Comparison of ENCODE assay signal across 9 cellular contexts in genomic region chr14:68734231-68734732, GRCh38. TPM values are rescaled to one million over a fixed set of nuclear protein-coding genes. Genes with fewer than 3 reads are reported as not detected.
DNase-seq lines count a peak whose midpoint lies in the region; ATAC-seq lines count a peak whose summit lies in the region.
"Had no signal": no experiment of that assay in that cellular context is flagged by ENCODE, and none has a peak within 500 bp of the region (broad histone marks: within the 10 kb centered on the region; RNA-seq: fewer than 3 reads in every experiment).

No MANE protein-coding gene starts in this region.

- H3K9ac ChIP-seq in BLaER1: 0 out of 2 replicates have a peak overlapping the region, but pooled peaks have one; percentile 8

- no peaks in the 10 kb centered on the region for H3K36me3 ChIP-seq in BLaER1

- no peaks in the 10 kb centered on the region for H3K9me3 Mint-ChIP-seq in dendritic cell treated with granulocyte-macrophage colony-stimulating factor and Interleukin-4, amounts not matched to agents 40 ng/mL and 50 ng/mL, for 4 days

- no peaks in the 10 kb centered on the region for H4K20me1 ChIP-seq in BLaER1

- no peak overlapping the region for H3K4me3 ChIP-seq in BLaER1

- H3K4me1 Mint-ChIP-seq in T-helper 17 cell: peaks cover 28% of the 10 kb centered on the region
- H3K4me1 Mint-ChIP-seq in dendritic cell treated with granulocyte-macrophage colony-stimulating factor and Interleukin-4, amounts not matched to agents 40 ng/mL and 50 ng/mL, for 4 days (ENCODE audit: low read depth): peaks cover 87% of the 10 kb centered on the region

- H3K27ac ChIP-seq in BLaER1: peak overlapping the region; percentile 50; the same call in 1 of the 2 replicates
- H3K27ac ChIP-seq: C4-2B had no signal

- H3K36me3 Mint-ChIP-seq in T-helper 17 cell (ENCODE audit: low read depth): no peaks in the 10 kb centered on the region
- no peaks in the 10 kb centered on the region for H3K36me3 Mint-ChIP-seq in dendritic cell treated with granulocyte-macrophage colony-stimulating factor and Interleukin-4, amounts not matched to agents 40 ng/mL and 50 ng/mL, for 4 days (ENCODE audit: low read depth)

- no peaks in the 10 kb centered on the region for H3K27me3 ChIP-seq in BLaER1

- peaks cover 78% of the 10 kb centered on the region for H3K4me1 ChIP-seq in BLaER1

- peak overlapping the region; percentile 55 for H3K4me2 ChIP-seq in BLaER1

- DNase-seq in T-helper 17 cell: no peak
- DNase-seq in stimulated activated CD8-positive, alpha-beta memory T cell treated with anti-CD3 and anti-CD28 coated beads, Interleukin-7, amount 100 ng/mL, for 4 hours (ENCODE audit: low read depth in 2 of 2): peak; percentile 53 to 63
- DNase-seq in superior temporal gyrus (ENCODE audit: extremely low spot score): no peak
- no peak for DNase-seq in putamen (ENCODE audit: low spot score)

- peak overlapping the region; percentile 92 for H3K27ac Mint-ChIP-seq in T-helper 17 cell
- H3K27ac Mint-ChIP-seq in dendritic cell treated with granulocyte-macrophage colony-stimulating factor and Interleukin-4, amounts not matched to agents 40 ng/mL and 50 ng/mL, for 4 days: peak overlapping the region; percentile 90

- peak overlapping the region; percentile 78 for H3K4me3 Mint-ChIP-seq in T-helper 17 cell
- no peak overlapping the region for H3K4me3 Mint-ChIP-seq in dendritic cell treated with granulocyte-macrophage colony-stimulating factor and Interleukin-4, amounts not matched to agents 40 ng/mL and 50 ng/mL, for 4 days

- no peaks in the 10 kb centered on the region for H3K27me3 Mint-ChIP-seq in T-helper 17 cell
- peaks cover 27% of the 10 kb centered on the region for H3K27me3 Mint-ChIP-seq in dendritic cell treated with granulocyte-macrophage colony-stimulating factor and Interleukin-4, amounts not matched to agents 40 ng/mL and 50 ng/mL, for 4 days

- ATAC-seq in GM21717 (IDR thresholded peaks at IDR 0.05; ENCODE audit: unreplicated experiment): peak; percentile 34
- peak; percentile 66 for ATAC-seq in T-helper 17 cell
- ATAC-seq in HG02870 (IDR thresholded peaks at IDR 0.05; ENCODE audit: unreplicated experiment): no peak

- intact Hi-C loops in dendritic cell treated with granulocyte-macrophage colony-stimulating factor and Interleukin-4, amounts not matched to agents 40 ng/mL and 50 ng/mL, for 4 days (cut with micrococcal nuclease): no loop called here

- H3K9me3 ChIP-seq in BLaER1 (no peaks in the 10 kb centered on the region), T-helper 17 cell (ENCODE audit: control insufficient read depth, low read length, poor library complexity, severe bottlenecking) (no peaks in the 10 kb centered on the region)

RNA-seq across cellular contexts. Expression of gene ZFP36L1, which starts 58.6 kb away (rescaled TPM):
- 100 to 1,000 TPM; 217 to 257 TPM for total RNA-seq in T-helper 17 cell

Comparison
In these comparisons a context has a peak if more than half of its experiments do, and no peak if none do; other contexts are left out.
1. DNase-seq: peak in stimulated activated CD8-positive, alpha-beta memory T cell treated with anti-CD3 and anti-CD28 coated beads, Interleukin-7, amount 100 ng/mL, for 4 hours (2 of 2); none in T-helper 17 cell (0 of 3), superior temporal gyrus (single experiment) and putamen (single experiment).